1 cellular context compared by ENCODE assay signal in the genomic region with DNA sequence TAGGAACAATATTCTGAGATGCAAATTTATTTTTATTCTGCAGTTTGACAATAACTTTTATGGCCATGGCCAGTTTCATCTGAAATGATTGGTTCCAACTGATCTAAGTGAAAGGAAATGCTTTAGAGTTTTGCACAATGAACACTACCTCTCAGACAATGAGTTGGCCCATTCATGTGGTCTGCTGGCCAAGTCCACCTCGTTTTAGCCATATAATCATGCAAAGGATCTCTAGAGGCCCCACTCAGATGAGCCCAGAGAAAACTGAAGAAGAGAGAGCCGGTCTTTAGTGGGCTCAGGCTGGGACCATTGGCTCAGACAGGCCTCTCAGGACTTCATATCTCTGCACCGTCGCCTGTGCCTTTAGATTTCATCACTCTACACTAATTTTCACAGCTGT.
TF ChIP-seq lines count a peak whose summit lies in the region.

No MANE protein-coding gene starts in this region.

TF ChIP-seq in endothelial cell of umbilical vein, 7 proteins besides CTCF, POLR2A, EP300 and RAD21 (continued from another document):
- no peak for TF ChIP-seq MYC (IDR thresholded peaks at IDR 0.05; ENCODE audit: low read depth, low read length)
TF ChIP-seq in endothelial cell of umbilical vein: peak in this region for 3.
